In the genomic region with DNA sequence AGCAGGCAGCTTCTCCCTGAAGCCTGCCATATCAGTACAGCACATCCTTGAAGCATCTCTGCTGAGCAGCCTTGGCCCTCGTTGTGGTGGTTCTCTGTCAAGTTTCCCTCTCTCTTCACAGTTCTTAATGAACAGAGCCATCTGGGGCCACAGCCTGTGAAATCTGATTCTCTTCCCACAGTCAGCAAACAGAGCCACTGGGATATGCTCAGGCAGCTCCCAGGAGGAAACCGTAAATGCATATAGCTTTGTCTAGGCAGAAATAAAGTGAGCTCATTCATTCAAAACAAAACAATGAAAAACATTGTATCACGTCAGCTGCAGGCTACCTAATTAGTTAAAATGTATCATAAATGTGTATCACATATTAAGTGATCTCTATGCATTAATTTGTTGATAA, we compare ENCODE assay signal across 12 cellular contexts.
A peak's percentile ranks its signal among the peaks of the same experiment; 100 is the strongest.
DNase-seq lines count a peak whose midpoint lies in the region; ATAC-seq and TF ChIP-seq lines count a peak whose summit lies in the region.
"Had no signal": no experiment of that assay in that cellular context is flagged by ENCODE, and none has a peak within 500 bp of the region (broad histone marks: within the 10 kb centered on the region; RNA-seq: fewer than 3 reads in every experiment).

No MANE protein-coding gene starts in this region.

- POLR2A ChIA-PET in T-cell (lab: Charles Lee): no interaction called here

- no peak for TF ChIP-seq CTCF in fibroblast of villous mesenchyme (IDR thresholded peaks at IDR 0.05; ENCODE audit: insufficient read depth, low read depth, low read length)
- no peak for TF ChIP-seq CTCF in smooth muscle cell (IDR thresholded peaks at IDR 0.05; ENCODE audit: borderline replicate concordance, insufficient read depth, poor library complexity, severe bottlenecking)
- TF ChIP-seq CTCF in right atrium auricular region (IDR thresholded peaks at IDR 0.05): no peak

- H3K27me3 ChIP-seq in smooth muscle cell (ENCODE audit: low read depth): no peaks in the 10 kb centered on the region
- H3K27me3 ChIP-seq in right atrium auricular region: no peaks in the 10 kb centered on the region
- H3K27me3 ChIP-seq: colonic mucosa, suprapubic skin had no signal

- no peak overlapping the region for H3K27ac Mint-ChIP-seq in T-cell

- peak overlapping the region; percentile 15 for H3K9ac ChIP-seq in smooth muscle cell (ENCODE audit: low read depth)

- peaks cover 0 to 7% (median 6%) of the 10 kb centered on the region in 3 donors for H3K9me3 Mint-ChIP-seq in T-cell

- peaks cover 5% of the 10 kb centered on the region for H3K36me3 Mint-ChIP-seq in T-cell

- no peak overlapping the region for H3K4me3 Mint-ChIP-seq in T-cell

- peaks cover 12% of the 10 kb centered on the region for H3F3A ChIP-seq in smooth muscle cell (ENCODE audit: low read depth)

- H3K9me3 ChIP-seq in smooth muscle cell (replicated peaks; ENCODE audit: low read depth) (no peaks in the 10 kb centered on the region), right atrium auricular region (no peaks in the 10 kb centered on the region)
- H3K9me3 ChIP-seq: colonic mucosa, suprapubic skin had no signal

- H3K27ac ChIP-seq in smooth muscle cell (ENCODE audit: low read depth): peak overlapping the region; percentile 73
- no peak overlapping the region for H3K27ac ChIP-seq in right atrium auricular region
- H3K27ac ChIP-seq: colonic mucosa, suprapubic skin had no signal

- H3K4me1 Mint-ChIP-seq in T-cell: no peaks in the 10 kb centered on the region

- CTCF ChIA-PET in T-cell (lab: Charles Lee): interaction anchor here in 1 of 2 donors (0.6 kb wide), 1 partner anchor 17 kb away, joined by 3 read pairs; no protein-coding TSS in a partner anchor

- H3K27me3 Mint-ChIP-seq in T-cell: peaks cover 7% of the 10 kb centered on the region in 2 donors

- peak overlapping the region; percentile 19 for H3K4me2 ChIP-seq in smooth muscle cell

- peak; percentile 7 to 18 for DNase-seq in SHP77 (lab: John Stamatoyannopoulos, UW)
- DNase-seq in SHP77 treated with DMSO at 0.1 percent for 48 hours (lab: John Stamatoyannopoulos, UW): no peak
- DNase-seq in NCI-H524 treated with DMSO at 0.1 percent for 48 hours (lab: John Stamatoyannopoulos, UW): peak; percentile 77
- DNase-seq in fibroblast of villous mesenchyme (ENCODE audit: low read depth): peak; percentile 45
- no peak for DNase-seq in smooth muscle cell (lab: John Stamatoyannopoulos, UW; ENCODE audit: unreplicated experiment)
- no peak for DNase-seq in right atrium auricular region (ENCODE audit: low spot score)
- no peak for DNase-seq in stimulated activated CD4-positive, alpha-beta T cell treated with anti-CD3 and anti-CD28 coated beads, Interleukin-2, amount 100 ng/mL, for 48 hours
- DNase-seq in T-cell: no peak
- DNase-seq: colonic mucosa, kidney glomerular epithelial cell had no signal

- WGBS in smooth muscle cell (ENCODE audit: low lambda C conversion rate): 6% methylated on average over 3 of the region's 3 CpGs

- H3K4me3 ChIP-seq in fibroblast of villous mesenchyme (ENCODE audit: low read depth, low read length) (no peak overlapping the region), smooth muscle cell (no peak overlapping the region), right atrium auricular region (no peak overlapping the region)
- H3K4me3 ChIP-seq: colonic mucosa, GM12878, suprapubic skin had no signal

- H3K79me2 ChIP-seq in smooth muscle cell (ENCODE audit: low read depth): no peaks in the 10 kb centered on the region

- ATAC-seq in T-cell (replicated peaks in 1 of 4): no peak
- ATAC-seq: GM12878 had no signal

- H2AFZ ChIP-seq in smooth muscle cell (ENCODE audit: low read depth): peak overlapping the region; percentile 67

- H4K20me1 ChIP-seq in smooth muscle cell (ENCODE audit: low read depth): no peaks in the 10 kb centered on the region

- H3K4me1 ChIP-seq in smooth muscle cell (ENCODE audit: low read depth) (peaks cover 11% of the 10 kb centered on the region), right atrium auricular region (no peaks in the 10 kb centered on the region)
- H3K4me1 ChIP-seq: colonic mucosa, suprapubic skin had no signal

- H3K36me3 ChIP-seq in smooth muscle cell (ENCODE audit: low read depth) (no peaks in the 10 kb centered on the region), right atrium auricular region (no peaks in the 10 kb centered on the region)
- H3K36me3 ChIP-seq: colonic mucosa, suprapubic skin had no signal

Comparison
In these comparisons a context has a peak if more than half of its experiments do, and no peak if none do; other contexts are left out.
1. DNase-seq: peak in SHP77 (2 of 2), NCI-H524 treated with DMSO at 0.1 percent for 48 hours (single experiment) and fibroblast of villous mesenchyme (single experiment); none in SHP77 treated with DMSO at 0.1 percent for 48 hours (single experiment), smooth muscle cell (single experiment), right atrium auricular region (single experiment), stimulated activated CD4-positive, alpha-beta T cell treated with anti-CD3 and anti-CD28 coated beads, Interleukin-2, amount 100 ng/mL, for 48 hours (0 of 2) and T-cell (0 of 34).